8 cellular contexts compared by ENCODE assay signal in the genomic region with DNA sequence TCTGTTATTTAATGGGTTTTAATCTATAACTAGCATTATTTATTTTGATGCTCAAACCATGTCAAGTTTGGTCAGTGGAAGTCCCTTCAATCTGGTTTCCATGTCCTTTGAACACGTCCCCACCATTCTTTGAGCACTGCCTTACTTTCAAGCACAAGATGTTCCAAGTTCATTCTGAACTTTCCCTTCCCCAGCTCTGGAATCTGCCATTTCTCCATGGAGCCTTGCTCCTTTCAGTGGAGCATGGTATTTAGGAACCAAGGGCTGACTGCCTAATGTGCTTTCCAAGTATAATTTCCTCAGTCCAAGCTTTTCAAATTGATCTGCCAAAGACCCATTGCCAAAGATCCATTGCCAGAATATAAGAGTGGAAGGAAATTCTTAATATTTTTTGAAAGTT. TPM values are rescaled to one million over a fixed set of nuclear protein-coding genes. Genes with fewer than 3 reads are reported as not detected.
DNase-seq lines count a peak whose midpoint lies in the region; ATAC-seq, FAIRE-seq and TF ChIP-seq lines count a peak whose summit lies in the region.
"Had no signal": no experiment of that assay in that cellular context is flagged by ENCODE, and none has a peak within 500 bp of the region (broad histone marks: within the 10 kb centered on the region; RNA-seq: fewer than 3 reads in every experiment).

No MANE protein-coding gene starts in this region.

- POLR2A ChIA-PET in PC-9 (lab: Charles Lee; ENCODE audit: unreplicated experiment): interaction anchor here (0.6 to 0.7 kb wide), 2 partner anchors 172 to 619 kb away, joined by 4 read pairs; no protein-coding TSS in a partner anchor

- H3F3A ChIP-seq in PC-9 (ENCODE audit: insufficient read depth, low read depth): no peaks in the 10 kb centered on the region

- no peaks in the 10 kb centered on the region for H3K9me2 ChIP-seq in PC-9 (ENCODE audit: insufficient read depth)

- H3K4me3 ChIP-seq in PC-9 (peak overlapping the region; percentile 91; the same call in 1 of the 2 replicates), esophagus muscularis mucosa (peak overlapping the region; percentile 57 to 78 (median 66)), rectal smooth muscle tissue (ENCODE audit: low read length) (peak overlapping the region; percentile 13)

- BruUV-seq in PC-9 (replicated peaks; lab: Mats Ljungman, UMichigan): no TSS peak

- H3K79me2 ChIP-seq in PC-9 (ENCODE audit: low read depth): 0 out of 2 replicates have a peak, but pooled peaks cover 3% of the 10 kb centered on the region

- DNase-seq in GM19239 (ENCODE audit: insufficient read length, low spot score): no peak
- DNase-seq in PC-9: no peak
- DNase-seq in esophagus muscularis mucosa (ENCODE audit: extremely low spot score): no peak
- DNase-seq in EL: no peak
- no peak for DNase-seq in occipital lobe (lab: John Stamatoyannopoulos, UW)

- CTCF ChIA-PET in PC-9 (lab: Charles Lee): no interaction called here

- H3K27me3 ChIP-seq in PC-9 (ENCODE audit: insufficient read depth, low read depth) (no peaks in the 10 kb centered on the region), esophagus muscularis mucosa (no peaks in the 10 kb centered on the region), rectal smooth muscle tissue (ENCODE audit: control insufficient read depth, insufficient read depth, low read length) (no peaks in the 10 kb centered on the region)

- H3K9ac ChIP-seq in rectal smooth muscle tissue (ENCODE audit: low read length): no peak overlapping the region

- H3K4me2 ChIP-seq in PC-9: peak overlapping the region; percentile 82

- TF ChIP-seq CTCF in PC-9 (conservative IDR thresholded peaks at IDR 0.05): no peak
- no peak for TF ChIP-seq CTCF in esophagus muscularis mucosa (IDR thresholded peaks at IDR 0.05)

- 76% methylated on average over 1 of the region's 1 CpG for WGBS in esophagus muscularis mucosa

- H3K9me3 ChIP-seq in PC-9 (ENCODE audit: insufficient read depth, low read depth): peaks cover 13% of the 10 kb centered on the region; the same call in 1 of the 2 replicates
- no peaks in the 10 kb centered on the region for H3K9me3 ChIP-seq in esophagus muscularis mucosa

- no peak for TF ChIP-seq POLR2A in esophagus muscularis mucosa (IDR thresholded peaks at IDR 0.05; ENCODE audit: low read depth)

- no peak for TF ChIP-seq EP300 in esophagus muscularis mucosa (IDR thresholded peaks at IDR 0.05)

- ATAC-seq in HG03159 (IDR thresholded peaks at IDR 0.05; ENCODE audit: unreplicated experiment): no peak

- H3K36me3 ChIP-seq in PC-9 (ENCODE audit: low read depth): no peaks in the 10 kb centered on the region
- peaks cover 0 to 9% (median 4%) of the 10 kb centered on the region in 4 donors for H3K36me3 ChIP-seq in esophagus muscularis mucosa
- no peaks in the 10 kb centered on the region for H3K36me3 ChIP-seq in rectal smooth muscle tissue (ENCODE audit: control insufficient read depth, insufficient read depth, low read length)

- H3K27ac ChIP-seq in PC-9: no peak overlapping the region
- H3K27ac ChIP-seq in esophagus muscularis mucosa (replicated peaks in 1 of 4): peak overlapping the region in 1 of 4 donors; percentile 87
- no peak overlapping the region for H3K27ac ChIP-seq in rectal smooth muscle tissue (ENCODE audit: low read depth, low read length)

- intact Hi-C loops in PC-9 (cut with micrococcal nuclease; ENCODE audit: unreplicated experiment): loop anchor here (1.0 kb wide), 1 partner anchor 24 kb away; a partner anchor contains a TSS
- intact Hi-C loops in esophagus muscularis mucosa (cut with DNase I): no loop called here

- peak; percentile 40 for FAIRE-seq in GM19239 (lab: Jason Lieb, UNC)
- FAIRE-seq: bronchial epithelial cell had no signal

- peak overlapping the region; percentile 100; the same call in 1 of the 2 replicates for H2AFZ ChIP-seq in PC-9

- no peaks in the 10 kb centered on the region for H4K20me1 ChIP-seq in PC-9 (ENCODE audit: insufficient read depth)

- H3K4me1 ChIP-seq in PC-9 (replicated peaks; ENCODE audit: insufficient read depth) (peaks cover 8% of the 10 kb centered on the region; the same call in 1 of the 2 replicates), esophagus muscularis mucosa (peaks cover 15 to 22% (median 18%) of the 10 kb centered on the region in 4 donors), rectal smooth muscle tissue (ENCODE audit: control insufficient read depth, insufficient read depth, low read length) (peaks cover 7% of the 10 kb centered on the region)

RNA-seq across cellular contexts. Expression of a gene that starts 1.1 kb away (rescaled TPM):
- total RNA-seq in PC-9 (2021): 1.9 and 3.6 TPM in 2 replicates
- total RNA-seq in esophagus muscularis mucosa: 1 to 10 TPM; 3.6 to 8.5 (median 5.5) TPM
- 27.5 TPM for total RNA-seq in occipital lobe

RNA-seq across cellular contexts. Expression of a gene that starts 24.8 kb away (rescaled TPM):
- total RNA-seq in PC-9 (2021) (82.8 and 110 TPM in 2 replicates), esophagus muscularis mucosa (10 to 100 TPM; 68.9 to 91.4 (median 89.2) TPM), occipital lobe (75.2 TPM)

Comparison
In these comparisons a context has a peak if more than half of its experiments do, and no peak if none do; other contexts are left out.
1. H3K4me3 ChIP-seq: peak in every context shown above with its lines; median percentile 91 in PC-9; 66 in esophagus muscularis mucosa; 13 in rectal smooth muscle tissue.